Comparison of ENCODE assay signal across 22 cellular contexts in genomic region chr7:46494026-46494425, GRCh38.
DNase-seq lines count a peak whose midpoint lies in the region.
"Had no signal": no experiment of that assay in that cellular context is flagged by ENCODE, and none has a peak within 500 bp of the region (broad histone marks: within the 10 kb centered on the region; RNA-seq: fewer than 3 reads in every experiment).

No MANE protein-coding gene starts in this region.

- no peaks in the 10 kb centered on the region for H3K36me3 ChIP-seq in MG63
- H3K36me3 ChIP-seq: gastroesophageal sphincter, suprapubic skin had no signal

- H3K4me3 ChIP-seq in MG63 = no peak overlapping the region
- H3K4me3 ChIP-seq: gastroesophageal sphincter, skin epidermis, suprapubic skin had no signal

- H3K27me3 ChIP-seq in MG63 = no peaks in the 10 kb centered on the region
- H3K27me3 ChIP-seq: gastroesophageal sphincter, suprapubic skin had no signal

- H3K9me3 ChIP-seq in MG63 = peaks cover 2% of the 10 kb centered on the region; the same call in 1 of the 2 replicates

- DNase-seq in Daoy (ENCODE audit: low read depth) (peak; percentile 33), MG63 (peak; percentile 25), dedifferentiated amniotic fluid mesenchymal stem cell (ENCODE audit: extremely low spot score) (peak; percentile 61), myocyte (ENCODE audit: low read depth) (peak; percentile 33), CD1c-positive myeloid dendritic cell (ENCODE audit: extremely low spot score) (no peak), DMS 273 treated with DMSO at 0.1 percent for 48 hours (lab: John Stamatoyannopoulos, UW) (no peak), dermis blood vessel endothelial cell (no peak)
- no peak for DNase-seq in activated CD4-positive, alpha-beta T cell treated with anti-CD3 and anti-CD28 coated beads for 1 hour
- DNase-seq: activated B cell treated with CpG ODN at 0.5 μM for 24 hours; activated naive CD8-positive, alpha-beta T cell treated with anti-CD3 and anti-CD28 coated beads for 36 hours; activated T-cell treated with anti-CD3 and anti-CD28 coated beads, Interleukin-2, amount 50 U/mL, for 72 hours; caudate nucleus; effector memory CD8-positive, alpha-beta T cell; left ventricle myocardium superior; NCI-H1092; NCI-H2081 treated with DMSO at 0.1 percent for 48 hours; NCI-H524; SHP77 treated with DMSO at 0.1 percent for 48 hours; stimulated activated CD4-positive, alpha-beta T cell treated with anti-CD3 and anti-CD28 coated beads, Interleukin-4, amount 100 ng/mL, for 24 hours had no signal

Comparison
In these comparisons a context has a peak if more than half of its experiments do, and no peak if none do; other contexts are left out.
1. DNase-seq: peak in Daoy (single experiment), MG63 (single experiment), dedifferentiated amniotic fluid mesenchymal stem cell (single experiment) and myocyte (single experiment); none in activated CD4-positive, alpha-beta T cell treated with anti-CD3 and anti-CD28 coated beads for 1 hour (single experiment), CD1c-positive myeloid dendritic cell (single experiment), DMS 273 treated with DMSO at 0.1 percent for 48 hours (single experiment) and dermis blood vessel endothelial cell (single experiment).